ENCODE assay signal across 11 cellular contexts in genomic region chr10:11578802-11579255, GRCh38. TPM values are rescaled to one million over a fixed set of nuclear protein-coding genes. Genes with fewer than 3 reads are reported as not detected.
DNase-seq lines count a peak whose midpoint lies in the region; ATAC-seq and TF ChIP-seq lines count a peak whose summit lies in the region.
"Had no signal": no experiment of that assay in that cellular context is flagged by ENCODE, and none has a peak within 500 bp of the region (broad histone marks: within the 10 kb centered on the region; RNA-seq: fewer than 3 reads in every experiment).

No MANE protein-coding gene starts in this region.

- no peak overlapping the region for H3K23ac ChIP-seq in mesenchymal stem cell (ENCODE audit: low read length in 2 of 2)

- H3K27ac ChIP-seq in esophagus squamous epithelium (no peak overlapping the region), mesenchymal stem cell (ENCODE audit: low read length, poor library complexity, severe bottlenecking) (no peak overlapping the region)
- H3K27ac ChIP-seq: dorsolateral prefrontal cortex had no signal

- no peak overlapping the region for H3K4me3 Mint-ChIP-seq in T-helper 17 cell
- H3K4me3 Mint-ChIP-seq: H9 had no signal

- WGBS in esophagus squamous epithelium, 2 donors, result 53 to 75% methylated on average over 2 of the region's 2 CpGs
- no CpG with 5 or more reads among the region's 2 CpGs for WGBS in mesenchymal stem cell

- H3K27me3 ChIP-seq in esophagus squamous epithelium (no peaks in the 10 kb centered on the region), mesenchymal stem cell (ENCODE audit: control insufficient read depth in 1 of 2, insufficient read depth in 1 of 2, low read length in 2 of 2) (no peaks in the 10 kb centered on the region)
- H3K27me3 ChIP-seq: dorsolateral prefrontal cortex had no signal

- H2BK120ac ChIP-seq in mesenchymal stem cell (ENCODE audit: low read depth, low read length), result no peak overlapping the region

- TF ChIP-seq POLR2A in esophagus squamous epithelium (IDR thresholded peaks at IDR 0.05), result no peak

- DNase-seq in T-helper 17 cell (no peak), NCI-H2196 (lab: John Stamatoyannopoulos, UW; ENCODE audit: unreplicated experiment) (no peak), esophagus squamous epithelium (lab: John Stamatoyannopoulos, UW) (no peak), mesenchymal stem cell (no peak)
- peak; percentile 73 for DNase-seq in stimulated activated CD4-positive, alpha-beta T cell treated with anti-CD3 and anti-CD28 coated beads, Interleukin-4, amount 100 ng/mL, for 24 hours
- DNase-seq: dorsolateral prefrontal cortex, H9, MM.1S had no signal

- H3K9ac ChIP-seq in mesenchymal stem cell (ENCODE audit: low read length), result no peak overlapping the region

- peaks cover 6% of the 10 kb centered on the region for H3K27me3 Mint-ChIP-seq in T-helper 17 cell

- H2BK12ac ChIP-seq in mesenchymal stem cell (ENCODE audit: low read length in 2 of 2), result no peak overlapping the region

- peak; percentile 48 for ATAC-seq in GM18858 (IDR thresholded peaks at IDR 0.05; ENCODE audit: unreplicated experiment)
- peak; percentile 56 for ATAC-seq in GM21619 (IDR thresholded peaks at IDR 0.05; ENCODE audit: unreplicated experiment)
- peak; percentile 25 for ATAC-seq in T-helper 17 cell
- ATAC-seq in HG03139 (IDR thresholded peaks at IDR 0.05; ENCODE audit: unreplicated experiment), result no peak

- no peak overlapping the region for H3K14ac ChIP-seq in mesenchymal stem cell (ENCODE audit: low read length in 2 of 2)

- H3K36me3 Mint-ChIP-seq in T-helper 17 cell (ENCODE audit: low read depth), result no peaks in the 10 kb centered on the region

- H2BK15ac ChIP-seq in mesenchymal stem cell (ENCODE audit: low read depth, poor library complexity, severe bottlenecking), result no peak overlapping the region

- intact Hi-C loops in esophagus squamous epithelium (cut with DNase I), result no loop called here

- no peak overlapping the region for H2BK5ac ChIP-seq in mesenchymal stem cell (ENCODE audit: low read depth, low read length, poor library complexity, severe bottlenecking)

- no peak overlapping the region for H3K4me2 ChIP-seq in mesenchymal stem cell (ENCODE audit: low read length, poor library complexity, severe bottlenecking)

- no peak overlapping the region for H2AFZ ChIP-seq in mesenchymal stem cell (ENCODE audit: low read depth, low read length)

- no peak for TF ChIP-seq CTCF in esophagus squamous epithelium (IDR thresholded peaks at IDR 0.05)

- no peaks in the 10 kb centered on the region for H3K9me3 ChIP-seq in T-helper 17 cell (ENCODE audit: control insufficient read depth, low read length, poor library complexity, severe bottlenecking)
- H3K9me3 ChIP-seq in esophagus squamous epithelium, result no peaks in the 10 kb centered on the region
- no peaks in the 10 kb centered on the region for H3K9me3 ChIP-seq in mesenchymal stem cell (ENCODE audit: control insufficient read depth, low read length)

- no peak overlapping the region for H3K27ac Mint-ChIP-seq in T-helper 17 cell
- H3K27ac Mint-ChIP-seq: H9 had no signal

- peaks cover 31% of the 10 kb centered on the region for H3K79me1 ChIP-seq in mesenchymal stem cell (replicated peaks; ENCODE audit: low read length, poor library complexity, severe bottlenecking)

- peaks cover 18% of the 10 kb centered on the region for H3K4me1 Mint-ChIP-seq in T-helper 17 cell

- H3K18ac ChIP-seq in mesenchymal stem cell (ENCODE audit: low read depth in 1 of 2, low read length in 2 of 2), result no peak overlapping the region

- peaks cover 0 to 3% (median 2%) of the 10 kb centered on the region in 3 donors for H3K4me1 ChIP-seq in esophagus squamous epithelium
- H3K4me1 ChIP-seq in mesenchymal stem cell (ENCODE audit: control insufficient read depth, insufficient read depth, low read depth, low read length), result no peaks in the 10 kb centered on the region

- H4K8ac ChIP-seq in mesenchymal stem cell (ENCODE audit: low read length), result no peak overlapping the region

- no peak overlapping the region for H2AK5ac ChIP-seq in mesenchymal stem cell (ENCODE audit: low read length, severe bottlenecking)

- H3K4me3 ChIP-seq in esophagus squamous epithelium (no peak overlapping the region), mesenchymal stem cell (ENCODE audit: insufficient read depth in 1 of 2, low read depth in 1 of 2, low read length in 2 of 2) (no peak overlapping the region)
- H3K4me3 ChIP-seq: dorsolateral prefrontal cortex had no signal

- no peak overlapping the region for H3K4ac ChIP-seq in mesenchymal stem cell (ENCODE audit: low read depth in 1 of 2, low read length in 2 of 2)

- no peak overlapping the region for H4K91ac ChIP-seq in mesenchymal stem cell (ENCODE audit: low read length)

- H3K36me3 ChIP-seq in esophagus squamous epithelium (no peaks in the 10 kb centered on the region), mesenchymal stem cell (ENCODE audit: control insufficient read depth in 1 of 2, insufficient read depth in 2 of 2, low read depth in 1 of 2, low read length in 2 of 2) (no peaks in the 10 kb centered on the region)

RNA-seq across cellular contexts. Expression of gene USP6NL, which starts 32.6 kb away (rescaled TPM):
- total RNA-seq in T-helper 17 cell (1 to 10 TPM; 2.5 to 5.6 TPM), esophagus squamous epithelium (10 to 100 TPM; 28.8 to 56.4 (median 34.0) TPM)
- 14.0 TPM for polyA plus RNA-seq in mesenchymal stem cell (2013, experiment 1 of 2)
- polyA plus RNA-seq in mesenchymal stem cell (2013, experiment 2 of 2), result 14.2 TPM

Comparison
In these comparisons a context has a peak if more than half of its experiments do, and no peak if none do; other contexts are left out.
1. RNA of gene USP6NL, which starts 32.6 kb away (total RNA-seq): 28.8 to 56.4 TPM in esophagus squamous epithelium; 2.5 to 5.6 TPM in T-helper 17 cell; every median in the first group is over 4 times any median in the second.